In the genomic region with DNA sequence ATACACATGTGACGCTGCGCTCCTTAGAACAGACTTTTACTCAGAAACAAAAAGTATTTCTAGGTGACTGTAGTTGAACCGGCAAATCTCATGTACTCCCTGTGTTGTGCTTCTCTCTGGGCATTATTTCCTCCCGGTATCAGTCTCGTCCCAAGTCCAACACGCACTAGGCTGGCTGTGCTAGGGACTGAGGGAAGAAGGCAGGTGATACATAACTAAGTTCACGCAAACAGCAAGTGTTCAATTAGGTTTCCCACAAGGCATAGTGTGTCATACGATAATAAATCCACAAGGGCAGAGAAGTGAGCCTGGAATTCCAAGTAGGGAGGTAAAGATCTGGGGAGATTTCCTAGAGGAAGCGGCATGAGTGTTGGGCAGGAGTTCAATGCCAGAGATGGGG, we compare ENCODE assay signal across 9 cellular contexts. TPM values are rescaled to one million over a fixed set of nuclear protein-coding genes. Genes with fewer than 3 reads are reported as not detected.
DNase-seq lines count a peak whose midpoint lies in the region; ATAC-seq and TF ChIP-seq lines count a peak whose summit lies in the region.
"Had no signal": no experiment of that assay in that cellular context is flagged by ENCODE, and none has a peak within 500 bp of the region (broad histone marks: within the 10 kb centered on the region; RNA-seq: fewer than 3 reads in every experiment).

No MANE protein-coding gene starts in this region.

- H3K9me3 ChIP-seq in HUES6 (ENCODE audit: control insufficient read depth, insufficient read depth, low read depth, low read length) (no peaks in the 10 kb centered on the region), right lobe of liver (no peaks in the 10 kb centered on the region), SJCRH30 (replicated peaks) (no peaks in the 10 kb centered on the region)

- ATAC-seq in right lobe of liver (no peak), HG02642 (IDR thresholded peaks at IDR 0.05; ENCODE audit: poor library complexity, unreplicated experiment) (no peak)
- no peak for ATAC-seq in stimulated activated naive B cell treated with anti-CD40 and anti-IgM and Interleukin-4, amounts not matched to agents 10 μg/mL and 1 μg/mL and 100 μg/mL, for 72 hours (replicated peaks)

- H3K9me3 Mint-ChIP-seq in activated naive CD8-positive, alpha-beta T cell (ENCODE audit: low read depth) = no peaks in the 10 kb centered on the region
- no peaks in the 10 kb centered on the region for H3K9me3 Mint-ChIP-seq in stimulated activated naive B cell treated with anti-CD40 and anti-IgM and Interleukin-4, amounts not matched to agents 10 μg/mL and 1 μg/mL and 100 μg/mL, for 72 hours

- H3K36me3 ChIP-seq in HUES6 (ENCODE audit: control insufficient read depth, insufficient read depth, low read length) (no peaks in the 10 kb centered on the region), right lobe of liver (no peaks in the 10 kb centered on the region), SJCRH30 (no peaks in the 10 kb centered on the region)

- DNase-seq in right lobe of liver (no peak), SJCRH30 (no peak), epidermal melanocyte (ENCODE audit: insufficient read length, low spot score) (no peak), inferior parietal cortex (ENCODE audit: extremely low spot score) (no peak)
- no peak for DNase-seq in stimulated activated naive B cell treated with anti-CD40 and anti-IgM and Interleukin-4, amounts not matched to agents 10 μg/mL and 1 μg/mL and 100 μg/mL, for 72 hours
- DNase-seq: NCI-H510A had no signal

- no peaks in the 10 kb centered on the region for H3K27me3 Mint-ChIP-seq in activated naive CD8-positive, alpha-beta T cell
- no peaks in the 10 kb centered on the region for H3K27me3 Mint-ChIP-seq in stimulated activated naive B cell treated with anti-CD40 and anti-IgM and Interleukin-4, amounts not matched to agents 10 μg/mL and 1 μg/mL and 100 μg/mL, for 72 hours

- H3K9ac ChIP-seq in HUES6 (ENCODE audit: low read length) = peak overlapping the region; percentile 17

- peak overlapping the region; percentile 54 for H3K4me3 Mint-ChIP-seq in activated naive CD8-positive, alpha-beta T cell
- peak overlapping the region; percentile 55 to 80 for H3K4me3 Mint-ChIP-seq in stimulated activated naive B cell treated with anti-CD40 and anti-IgM and Interleukin-4, amounts not matched to agents 10 μg/mL and 1 μg/mL and 100 μg/mL, for 72 hours

- peaks cover 2% of the 10 kb centered on the region for H3K36me3 Mint-ChIP-seq in activated naive CD8-positive, alpha-beta T cell
- H3K36me3 Mint-ChIP-seq in stimulated activated naive B cell treated with anti-CD40 and anti-IgM and Interleukin-4, amounts not matched to agents 10 μg/mL and 1 μg/mL and 100 μg/mL, for 72 hours = peaks cover 3 to 21% of the 10 kb centered on the region in 2 donors

- TF ChIP-seq CTCF in right lobe of liver (IDR thresholded peaks at IDR 0.05) = no peak

- H3K4me1 ChIP-seq in HUES6 (ENCODE audit: control insufficient read depth, insufficient read depth, low read length) = peaks cover 29% of the 10 kb centered on the region
- peaks cover 0 to 45% (median 5%) of the 10 kb centered on the region in 4 donors for H3K4me1 ChIP-seq in right lobe of liver
- H3K4me1 ChIP-seq in SJCRH30 = peaks cover 14% of the 10 kb centered on the region

- H3K4me3 ChIP-seq in HUES6 (ENCODE audit: low read depth, low read length) (no peak overlapping the region), right lobe of liver (no peak overlapping the region), SJCRH30 (no peak overlapping the region)

- 0 out of 2 replicates have a peak overlapping the region, but pooled peaks have one; percentile 10 for H3K27ac ChIP-seq in HUES6 (ENCODE audit: low read depth, low read length)
- H3K27ac ChIP-seq in right lobe of liver = peak overlapping the region in 2 of 3 donors; percentile 5 to 52
- H3K27ac ChIP-seq in SJCRH30 = no peak overlapping the region

- intact Hi-C loops in right lobe of liver (cut with DNase I) = no loop called here

- peaks cover 84% of the 10 kb centered on the region for H3K4me1 Mint-ChIP-seq in activated naive CD8-positive, alpha-beta T cell (ENCODE audit: low read depth)
- peaks cover 69 to 88% of the 10 kb centered on the region in 2 donors for H3K4me1 Mint-ChIP-seq in stimulated activated naive B cell treated with anti-CD40 and anti-IgM and Interleukin-4, amounts not matched to agents 10 μg/mL and 1 μg/mL and 100 μg/mL, for 72 hours

- H3K27me3 ChIP-seq in HUES6 (ENCODE audit: control insufficient read depth, insufficient read depth, low read length) (no peaks in the 10 kb centered on the region), right lobe of liver (no peaks in the 10 kb centered on the region), SJCRH30 (no peaks in the 10 kb centered on the region)

- TF ChIP-seq POLR2A in right lobe of liver (IDR thresholded peaks at IDR 0.05) = no peak

- WGBS in right lobe of liver (ENCODE audit: insufficient coverage, low coverage, low lambda C conversion rate, missing lambda C conversion rate) = 75% methylated on average over 9 of the region's 9 CpGs

- H3K27ac Mint-ChIP-seq in activated naive CD8-positive, alpha-beta T cell = peak overlapping the region; percentile 93
- H3K27ac Mint-ChIP-seq in stimulated activated naive B cell treated with anti-CD40 and anti-IgM and Interleukin-4, amounts not matched to agents 10 μg/mL and 1 μg/mL and 100 μg/mL, for 72 hours = peak overlapping the region; percentile 96

RNA-seq across cellular contexts. Expression of a gene that starts 20.4 kb away (rescaled TPM):
- total RNA-seq in right lobe of liver = 10 to 100 TPM in 1 of 6 experiments, 1 to 10 TPM in 5; 4.4 to 10.8 (median 4.8) TPM
- total RNA-seq in SJCRH30 (2014; rRNA removed; shearing (Covaris generic)) = 9.4 and 10.0 TPM in 2 replicates
